1 cellular context compared by ENCODE assay signal in the genomic region with DNA sequence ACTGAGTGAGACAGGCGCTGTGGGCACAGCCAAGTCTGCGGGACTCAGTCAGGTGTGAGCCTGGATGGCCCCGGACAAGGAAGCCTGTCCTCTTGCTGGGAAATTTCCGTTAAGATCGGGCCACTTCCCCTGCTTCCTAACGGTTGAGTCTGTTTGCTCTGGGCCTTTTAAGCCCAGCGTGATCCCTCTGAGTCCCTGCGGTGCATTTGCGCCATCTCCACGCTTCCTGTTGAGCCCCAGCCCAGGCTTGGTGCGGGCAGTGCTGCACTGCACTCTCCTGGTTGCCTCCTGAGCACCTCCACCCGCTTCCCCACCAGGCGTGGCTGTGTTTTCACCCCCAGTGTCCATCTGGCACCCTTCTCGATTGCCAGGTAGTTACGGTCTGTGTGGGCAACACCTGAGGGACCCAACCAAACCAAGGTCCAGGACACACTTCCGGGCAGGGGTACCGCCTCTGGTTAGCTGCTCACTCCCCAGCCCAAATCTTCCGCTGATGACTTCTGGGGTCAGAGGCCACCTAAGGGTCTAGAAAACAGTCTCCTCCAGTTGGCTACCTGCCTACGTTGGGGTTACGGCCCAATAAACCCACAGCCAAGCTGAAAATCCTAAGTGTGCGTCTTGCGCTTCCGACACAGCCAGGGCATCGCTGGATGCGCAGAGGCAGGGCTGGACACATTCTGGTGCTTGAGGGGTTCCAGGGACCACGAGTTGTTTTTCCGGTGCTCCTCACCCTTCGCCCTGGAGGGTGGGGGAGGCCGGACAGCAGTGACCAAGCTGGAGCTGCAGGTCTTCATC.
TF ChIP-seq lines count a peak whose summit lies in the region.

No MANE protein-coding gene starts in this region.

TF ChIP-seq in HepG2, 621 proteins besides CTCF, POLR2A, EP300 and RAD21 (continued from another document and continues in another):
- TF ChIP-seq, protein P1, sequence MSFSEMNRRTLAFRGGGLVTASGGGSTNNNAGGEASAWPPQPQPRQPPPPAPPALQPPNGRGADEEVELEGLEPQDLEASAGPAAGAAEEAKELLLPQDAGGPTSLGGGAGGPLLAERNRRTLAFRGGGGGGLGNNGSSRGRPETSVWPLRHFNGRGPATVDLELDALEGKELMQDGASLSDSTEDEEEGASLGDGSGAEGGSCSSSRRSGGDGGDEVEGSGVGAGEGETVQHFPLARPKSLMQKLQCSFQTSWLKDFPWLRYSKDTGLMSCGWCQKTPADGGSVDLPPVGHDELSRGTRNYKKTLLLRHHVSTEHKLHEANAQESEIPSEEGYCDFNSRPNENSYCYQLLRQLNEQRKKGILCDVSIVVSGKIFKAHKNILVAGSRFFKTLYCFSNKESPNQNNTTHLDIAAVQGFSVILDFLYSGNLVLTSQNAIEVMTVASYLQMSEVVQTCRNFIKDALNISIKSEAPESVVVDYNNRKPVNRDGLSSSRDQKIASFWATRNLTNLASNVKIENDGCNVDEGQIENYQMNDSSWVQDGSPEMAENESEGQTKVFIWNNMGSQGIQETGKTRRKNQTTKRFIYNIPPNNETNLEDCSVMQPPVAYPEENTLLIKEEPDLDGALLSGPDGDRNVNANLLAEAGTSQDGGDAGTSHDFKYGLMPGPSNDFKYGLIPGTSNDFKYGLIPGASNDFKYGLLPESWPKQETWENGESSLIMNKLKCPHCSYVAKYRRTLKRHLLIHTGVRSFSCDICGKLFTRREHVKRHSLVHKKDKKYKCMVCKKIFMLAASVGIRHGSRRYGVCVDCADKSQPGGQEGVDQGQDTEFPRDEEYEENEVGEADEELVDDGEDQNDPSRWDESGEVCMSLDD (CRISPR knock-in tag; IDR thresholded peaks at IDR 0.05; ENCODE audit: borderline replicate concordance), result no peak
- TF ChIP-seq, protein P2, sequence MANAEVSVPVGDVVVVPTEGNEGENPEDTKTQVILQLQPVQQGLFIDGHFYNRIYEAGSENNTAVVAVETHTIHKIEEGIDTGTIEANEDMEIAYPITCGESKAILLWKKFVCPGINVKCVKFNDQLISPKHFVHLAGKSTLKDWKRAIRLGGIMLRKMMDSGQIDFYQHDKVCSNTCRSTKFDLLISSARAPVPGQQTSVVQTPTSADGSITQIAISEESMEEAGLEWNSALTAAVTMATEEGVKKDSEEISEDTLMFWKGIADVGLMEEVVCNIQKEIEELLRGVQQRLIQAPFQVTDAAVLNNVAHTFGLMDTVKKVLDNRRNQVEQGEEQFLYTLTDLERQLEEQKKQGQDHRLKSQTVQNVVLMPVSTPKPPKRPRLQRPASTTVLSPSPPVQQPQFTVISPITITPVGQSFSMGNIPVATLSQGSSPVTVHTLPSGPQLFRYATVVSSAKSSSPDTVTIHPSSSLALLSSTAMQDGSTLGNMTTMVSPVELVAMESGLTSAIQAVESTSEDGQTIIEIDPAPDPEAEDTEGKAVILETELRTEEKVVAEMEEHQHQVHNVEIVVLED (CRISPR knock-in tag; IDR thresholded peaks at IDR 0.05; ENCODE audit: borderline replicate concordance), result 0 out of 2 replicates have a peak, but pooled peaks have one; percentile 26
- TF ChIP-seq ELF1 (CRISPR knock-in tag; IDR thresholded peaks at IDR 0.05) (peak; percentile 29; the same call in 1 of the 2 replicates), XBP1 (CRISPR knock-in tag; IDR thresholded peaks at IDR 0.05) (no peak), CBX5 (CRISPR knock-in tag; IDR thresholded peaks at IDR 0.05; ENCODE audit: borderline replicate concordance) (peak; percentile 16), ZNF782 (CRISPR knock-in tag; IDR thresholded peaks at IDR 0.05; ENCODE audit: borderline replicate concordance) (no peak), SP5 (CRISPR knock-in tag; IDR thresholded peaks at IDR 0.05; ENCODE audit: borderline replicate concordance, low read depth) (no peak), CAMTA2 (CRISPR knock-in tag; IDR thresholded peaks at IDR 0.05; ENCODE audit: borderline replicate concordance) (peak; percentile 51; the same call in 1 of the 2 replicates), ZSCAN20 (CRISPR knock-in tag; IDR thresholded peaks at IDR 0.05; ENCODE audit: borderline replicate concordance) (no peak), SSRP1 (CRISPR knock-in tag; IDR thresholded peaks at IDR 0.05) (peak; percentile 78; the same call in 1 of the 2 replicates), ZNF713 (CRISPR knock-in tag; IDR thresholded peaks at IDR 0.05) (no peak; the same call in 1 of the 2 replicates), PAF1 (CRISPR knock-in tag; IDR thresholded peaks at IDR 0.05) (peak; percentile 94), ZNF670 (CRISPR knock-in tag; IDR thresholded peaks at IDR 0.05; ENCODE audit: borderline replicate concordance) (no peak), PAX8 (CRISPR knock-in tag; IDR thresholded peaks at IDR 0.05; ENCODE audit: borderline replicate concordance) (no peak), ARID2 (CRISPR knock-in tag; IDR thresholded peaks at IDR 0.05; ENCODE audit: borderline replicate concordance) (no peak), CREB1 (IDR thresholded peaks at IDR 0.05) (no peak), CREB1 (CRISPR knock-in tag; IDR thresholded peaks at IDR 0.05) (no peak), SOX13 (IDR thresholded peaks at IDR 0.05) (no peak), SOX13 (CRISPR knock-in tag; conservative IDR thresholded peaks at IDR 0.05 in 1 of 2, IDR thresholded peaks at IDR 0.05 in 1 of 2) (peak in 1 of 2 experiments; percentile 9; a peak in 1 of 4 replicates), ZNF749 (CRISPR knock-in tag; IDR thresholded peaks at IDR 0.05; ENCODE audit: borderline replicate concordance) (no peak), ZNF367 (CRISPR knock-in tag; IDR thresholded peaks at IDR 0.05; ENCODE audit: borderline replicate concordance) (no peak), ZBTB8A (CRISPR knock-in tag; IDR thresholded peaks at IDR 0.05; ENCODE audit: borderline replicate concordance, low read depth) (no peak), ZNF773 (CRISPR knock-in tag; IDR thresholded peaks at IDR 0.05; ENCODE audit: borderline replicate concordance) (no peak), ZNF776 (CRISPR knock-in tag; IDR thresholded peaks at IDR 0.05) (peak; percentile 76; the same call in 1 of the 2 replicates), ZNF350 (CRISPR knock-in tag; IDR thresholded peaks at IDR 0.05; ENCODE audit: borderline replicate concordance, low read depth) (no peak; the same call in 1 of the 2 replicates), RCOR2 (CRISPR knock-in tag; IDR thresholded peaks at IDR 0.05) (no peak), ZNF547 (CRISPR knock-in tag; IDR thresholded peaks at IDR 0.05) (0 out of 2 replicates have a peak, but pooled peaks have one; percentile 54), DPF2 (CRISPR knock-in tag; IDR thresholded peaks at IDR 0.05; ENCODE audit: borderline replicate concordance, low read depth) (no peak), POLR2AphosphoS5 (IDR thresholded peaks at IDR 0.05; ENCODE audit: low read depth, low read length) (0 out of 2 replicates have a peak, but pooled peaks have one; percentile 23), EEA1 (CRISPR knock-in tag; IDR thresholded peaks at IDR 0.05; ENCODE audit: borderline replicate concordance) (no peak), CCDC6 (CRISPR knock-in tag; IDR thresholded peaks at IDR 0.05) (0 out of 2 replicates have a peak, but pooled peaks have one; percentile 46), ZNF121 (CRISPR knock-in tag; IDR thresholded peaks at IDR 0.05) (0 out of 2 replicates have a peak, but pooled peaks have one; percentile 7), ZMYM2 (CRISPR knock-in tag; IDR thresholded peaks at IDR 0.05) (no peak), ZNF841 (CRISPR knock-in tag; IDR thresholded peaks at IDR 0.05; ENCODE audit: borderline replicate concordance) (no peak), ZNF354B (CRISPR knock-in tag; IDR thresholded peaks at IDR 0.05) (no peak)
- TF ChIP-seq, protein P3, sequence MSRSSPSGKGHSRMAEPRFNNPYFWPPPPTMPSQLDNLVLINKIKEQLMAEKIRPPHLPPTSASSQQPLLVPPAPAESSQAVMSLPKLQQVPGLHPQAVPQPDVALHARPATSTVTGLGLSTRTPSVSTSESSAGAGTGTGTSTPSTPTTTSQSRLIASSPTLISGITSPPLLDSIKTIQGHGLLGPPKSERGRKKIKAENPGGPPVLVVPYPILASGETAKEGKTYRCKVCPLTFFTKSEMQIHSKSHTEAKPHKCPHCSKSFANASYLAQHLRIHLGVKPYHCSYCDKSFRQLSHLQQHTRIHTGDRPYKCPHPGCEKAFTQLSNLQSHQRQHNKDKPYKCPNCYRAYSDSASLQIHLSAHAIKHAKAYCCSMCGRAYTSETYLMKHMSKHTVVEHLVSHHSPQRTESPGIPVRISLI (CRISPR knock-in tag; IDR thresholded peaks at IDR 0.05; ENCODE audit: borderline replicate concordance), result no peak
- TF ChIP-seq, protein P4, sequence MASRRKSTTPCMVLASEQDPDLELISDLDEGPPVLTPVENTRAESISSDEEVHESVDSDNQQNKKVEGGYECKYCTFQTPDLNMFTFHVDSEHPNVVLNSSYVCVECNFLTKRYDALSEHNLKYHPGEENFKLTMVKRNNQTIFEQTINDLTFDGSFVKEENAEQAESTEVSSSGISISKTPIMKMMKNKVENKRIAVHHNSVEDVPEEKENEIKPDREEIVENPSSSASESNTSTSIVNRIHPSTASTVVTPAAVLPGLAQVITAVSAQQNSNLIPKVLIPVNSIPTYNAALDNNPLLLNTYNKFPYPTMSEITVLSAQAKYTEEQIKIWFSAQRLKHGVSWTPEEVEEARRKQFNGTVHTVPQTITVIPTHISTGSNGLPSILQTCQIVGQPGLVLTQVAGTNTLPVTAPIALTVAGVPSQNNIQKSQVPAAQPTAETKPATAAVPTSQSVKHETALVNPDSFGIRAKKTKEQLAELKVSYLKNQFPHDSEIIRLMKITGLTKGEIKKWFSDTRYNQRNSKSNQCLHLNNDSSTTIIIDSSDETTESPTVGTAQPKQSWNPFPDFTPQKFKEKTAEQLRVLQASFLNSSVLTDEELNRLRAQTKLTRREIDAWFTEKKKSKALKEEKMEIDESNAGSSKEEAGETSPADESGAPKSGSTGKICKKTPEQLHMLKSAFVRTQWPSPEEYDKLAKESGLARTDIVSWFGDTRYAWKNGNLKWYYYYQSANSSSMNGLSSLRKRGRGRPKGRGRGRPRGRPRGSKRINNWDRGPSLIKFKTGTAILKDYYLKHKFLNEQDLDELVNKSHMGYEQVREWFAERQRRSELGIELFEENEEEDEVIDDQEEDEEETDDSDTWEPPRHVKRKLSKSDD (CRISPR knock-in tag; IDR thresholded peaks at IDR 0.05; ENCODE audit: low read depth), result 0 out of 2 replicates have a peak, but pooled peaks have one; percentile 31
- TF ChIP-seq, protein P5, sequence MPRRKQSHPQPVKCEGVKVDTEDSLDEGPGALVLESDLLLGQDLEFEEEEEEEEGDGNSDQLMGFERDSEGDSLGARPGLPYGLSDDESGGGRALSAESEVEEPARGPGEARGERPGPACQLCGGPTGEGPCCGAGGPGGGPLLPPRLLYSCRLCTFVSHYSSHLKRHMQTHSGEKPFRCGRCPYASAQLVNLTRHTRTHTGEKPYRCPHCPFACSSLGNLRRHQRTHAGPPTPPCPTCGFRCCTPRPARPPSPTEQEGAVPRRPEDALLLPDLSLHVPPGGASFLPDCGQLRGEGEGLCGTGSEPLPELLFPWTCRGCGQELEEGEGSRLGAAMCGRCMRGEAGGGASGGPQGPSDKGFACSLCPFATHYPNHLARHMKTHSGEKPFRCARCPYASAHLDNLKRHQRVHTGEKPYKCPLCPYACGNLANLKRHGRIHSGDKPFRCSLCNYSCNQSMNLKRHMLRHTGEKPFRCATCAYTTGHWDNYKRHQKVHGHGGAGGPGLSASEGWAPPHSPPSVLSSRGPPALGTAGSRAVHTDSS (CRISPR knock-in tag; conservative IDR thresholded peaks at IDR 0.05), result no peak
- TF ChIP-seq, protein P6, sequence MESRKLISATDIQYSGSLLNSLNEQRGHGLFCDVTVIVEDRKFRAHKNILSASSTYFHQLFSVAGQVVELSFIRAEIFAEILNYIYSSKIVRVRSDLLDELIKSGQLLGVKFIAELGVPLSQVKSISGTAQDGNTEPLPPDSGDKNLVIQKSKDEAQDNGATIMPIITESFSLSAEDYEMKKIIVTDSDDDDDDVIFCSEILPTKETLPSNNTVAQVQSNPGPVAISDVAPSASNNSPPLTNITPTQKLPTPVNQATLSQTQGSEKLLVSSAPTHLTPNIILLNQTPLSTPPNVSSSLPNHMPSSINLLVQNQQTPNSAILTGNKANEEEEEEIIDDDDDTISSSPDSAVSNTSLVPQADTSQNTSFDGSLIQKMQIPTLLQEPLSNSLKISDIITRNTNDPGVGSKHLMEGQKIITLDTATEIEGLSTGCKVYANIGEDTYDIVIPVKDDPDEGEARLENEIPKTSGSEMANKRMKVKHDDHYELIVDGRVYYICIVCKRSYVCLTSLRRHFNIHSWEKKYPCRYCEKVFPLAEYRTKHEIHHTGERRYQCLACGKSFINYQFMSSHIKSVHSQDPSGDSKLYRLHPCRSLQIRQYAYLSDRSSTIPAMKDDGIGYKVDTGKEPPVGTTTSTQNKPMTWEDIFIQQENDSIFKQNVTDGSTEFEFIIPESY (CRISPR knock-in tag; IDR thresholded peaks at IDR 0.05), result peak; percentile 87
- TF ChIP-seq, protein P7, sequence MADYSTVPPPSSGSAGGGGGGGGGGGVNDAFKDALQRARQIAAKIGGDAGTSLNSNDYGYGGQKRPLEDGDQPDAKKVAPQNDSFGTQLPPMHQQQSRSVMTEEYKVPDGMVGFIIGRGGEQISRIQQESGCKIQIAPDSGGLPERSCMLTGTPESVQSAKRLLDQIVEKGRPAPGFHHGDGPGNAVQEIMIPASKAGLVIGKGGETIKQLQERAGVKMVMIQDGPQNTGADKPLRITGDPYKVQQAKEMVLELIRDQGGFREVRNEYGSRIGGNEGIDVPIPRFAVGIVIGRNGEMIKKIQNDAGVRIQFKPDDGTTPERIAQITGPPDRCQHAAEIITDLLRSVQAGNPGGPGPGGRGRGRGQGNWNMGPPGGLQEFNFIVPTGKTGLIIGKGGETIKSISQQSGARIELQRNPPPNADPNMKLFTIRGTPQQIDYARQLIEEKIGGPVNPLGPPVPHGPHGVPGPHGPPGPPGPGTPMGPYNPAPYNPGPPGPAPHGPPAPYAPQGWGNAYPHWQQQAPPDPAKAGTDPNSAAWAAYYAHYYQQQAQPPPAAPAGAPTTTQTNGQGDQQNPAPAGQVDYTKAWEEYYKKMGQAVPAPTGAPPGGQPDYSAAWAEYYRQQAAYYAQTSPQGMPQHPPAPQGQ (CRISPR knock-in tag; IDR thresholded peaks at IDR 0.05; ENCODE audit: borderline replicate concordance), result no peak; the same call in 1 of the 2 replicates
- TF ChIP-seq, protein P8, sequence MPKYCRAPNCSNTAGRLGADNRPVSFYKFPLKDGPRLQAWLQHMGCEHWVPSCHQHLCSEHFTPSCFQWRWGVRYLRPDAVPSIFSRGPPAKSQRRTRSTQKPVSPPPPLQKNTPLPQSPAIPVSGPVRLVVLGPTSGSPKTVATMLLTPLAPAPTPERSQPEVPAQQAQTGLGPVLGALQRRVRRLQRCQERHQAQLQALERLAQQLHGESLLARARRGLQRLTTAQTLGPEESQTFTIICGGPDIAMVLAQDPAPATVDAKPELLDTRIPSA (CRISPR knock-in tag; IDR thresholded peaks at IDR 0.05; ENCODE audit: borderline replicate concordance), result no peak
- TF ChIP-seq, protein P9, sequence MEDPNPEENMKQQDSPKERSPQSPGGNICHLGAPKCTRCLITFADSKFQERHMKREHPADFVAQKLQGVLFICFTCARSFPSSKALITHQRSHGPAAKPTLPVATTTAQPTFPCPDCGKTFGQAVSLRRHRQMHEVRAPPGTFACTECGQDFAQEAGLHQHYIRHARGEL (CRISPR knock-in tag; IDR thresholded peaks at IDR 0.05), result 0 out of 2 replicates have a peak, but pooled peaks have one; percentile 93
- TF ChIP-seq, protein P10, sequence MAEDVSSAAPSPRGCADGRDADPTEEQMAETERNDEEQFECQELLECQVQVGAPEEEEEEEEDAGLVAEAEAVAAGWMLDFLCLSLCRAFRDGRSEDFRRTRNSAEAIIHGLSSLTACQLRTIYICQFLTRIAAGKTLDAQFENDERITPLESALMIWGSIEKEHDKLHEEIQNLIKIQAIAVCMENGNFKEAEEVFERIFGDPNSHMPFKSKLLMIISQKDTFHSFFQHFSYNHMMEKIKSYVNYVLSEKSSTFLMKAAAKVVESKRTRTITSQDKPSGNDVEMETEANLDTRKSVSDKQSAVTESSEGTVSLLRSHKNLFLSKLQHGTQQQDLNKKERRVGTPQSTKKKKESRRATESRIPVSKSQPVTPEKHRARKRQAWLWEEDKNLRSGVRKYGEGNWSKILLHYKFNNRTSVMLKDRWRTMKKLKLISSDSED (CRISPR knock-in tag; IDR thresholded peaks at IDR 0.05), result no peak
